8 cellular contexts compared by ENCODE assay signal in genomic region chr5:141512390-141513020, GRCh38. TPM values are rescaled to one million over a fixed set of nuclear protein-coding genes. Genes with fewer than 3 reads are reported as not detected.
DNase-seq lines count a peak whose midpoint lies in the region; ATAC-seq and TF ChIP-seq lines count a peak whose summit lies in the region.

No MANE protein-coding gene starts in this region.

- H3K27ac ChIP-seq in coronary artery (peak overlapping the region; percentile 94 to 96), right lobe of liver (peak overlapping the region in 2 of 3 donors; percentile 69 to 87)

- TF ChIP-seq POLR2A in right lobe of liver (IDR thresholded peaks at IDR 0.05): no peak

- WGBS in right lobe of liver (ENCODE audit: insufficient coverage, low coverage, low lambda C conversion rate, missing lambda C conversion rate): 3% methylated on average over 15 of the region's 32 CpGs

- peak; percentile 68 to 77 for DNase-seq in NCI-H2081 (lab: John Stamatoyannopoulos, UW)
- no peak for DNase-seq in NCI-H2081 treated with DMSO at 0.1 percent for 48 hours (lab: John Stamatoyannopoulos, UW)
- peak; percentile 52 for DNase-seq in NCI-H1105 treated with DMSO at 0.1 percent for 48 hours (lab: John Stamatoyannopoulos, UW)
- peak; percentile 87 for DNase-seq in activated CD4-positive, alpha-beta T cell treated with anti-CD3 and anti-CD28 coated beads, Interleukin-2, amount 50 U/mL, for 1 hour
- DNase-seq in coronary artery (ENCODE audit: low spot score): no peak
- peak; percentile 82 to 85 (median 84) for DNase-seq in right lobe of liver
- peak; percentile 67 to 82 (median 67) for DNase-seq in stimulated activated CD4-positive, alpha-beta T cell treated with anti-CD3 and anti-CD28 coated beads, TNF-alpha, amount 100 ng/mL, for 1 hour (ENCODE audit: low read depth in 3 of 3, low spot score in 1 of 3)

- peaks cover 0 to 11% (median 0%) of the 10 kb centered on the region in 4 donors for H3K4me1 ChIP-seq in right lobe of liver

- ATAC-seq in right lobe of liver (peak; percentile 65 to 76 (median 72)), HG03442 (IDR thresholded peaks at IDR 0.05; ENCODE audit: unreplicated experiment) (no peak)

- no peaks in the 10 kb centered on the region for H3K9me3 ChIP-seq in right lobe of liver

- intact Hi-C loops in right lobe of liver (cut with DNase I): no loop called here

- H3K27me3 ChIP-seq in right lobe of liver: no peaks in the 10 kb centered on the region

- H3K36me3 ChIP-seq in right lobe of liver: peaks cover 0 to 10% (median 5%) of the 10 kb centered on the region in 4 donors

- H3K4me3 ChIP-seq in coronary artery: peak overlapping the region; percentile 82
- H3K4me3 ChIP-seq in right lobe of liver: peak overlapping the region; percentile 31 to 45 (median 38)

- peak; percentile 86 for TF ChIP-seq CTCF in coronary artery (IDR thresholded peaks at IDR 0.05)
- peak; percentile 65 to 88 (median 84) for TF ChIP-seq CTCF in right lobe of liver (IDR thresholded peaks at IDR 0.05)

RNA-seq across cellular contexts. Expression of gene PCDHGC5, which starts 23.6 kb away (rescaled TPM):
- total RNA-seq in right lobe of liver: under 1 TPM; 0.24 to 0.37 (median 0.32) TPM

RNA-seq across cellular contexts. Expression of gene PCDHGC4, which starts 27.7 kb away (rescaled TPM):
- 10 to 100 TPM in 1 of 6 experiments, under 1 TPM in 5; 0.20 to 10.7 (median 0.34) TPM for total RNA-seq in right lobe of liver

RNA-seq across cellular contexts. Expression of gene PCDHGC3, which starts 36.7 kb away (rescaled TPM):
- 10 to 100 TPM in 1 of 6 experiments, 1 to 10 TPM in 5; 6.1 to 10.6 (median 7.6) TPM for total RNA-seq in right lobe of liver

Comparison
In these comparisons a context has a peak if more than half of its experiments do, and no peak if none do; other contexts are left out.
1. DNase-seq: peak in NCI-H2081 (2 of 2), NCI-H1105 treated with DMSO at 0.1 percent for 48 hours (single experiment), activated CD4-positive, alpha-beta T cell treated with anti-CD3 and anti-CD28 coated beads, Interleukin-2, amount 50 U/mL, for 1 hour (single experiment), right lobe of liver (3 of 3) and stimulated activated CD4-positive, alpha-beta T cell treated with anti-CD3 and anti-CD28 coated beads, TNF-alpha, amount 100 ng/mL, for 1 hour (3 of 3); none in NCI-H2081 treated with DMSO at 0.1 percent for 48 hours (single experiment) and coronary artery (single experiment).